In the genomic region with DNA sequence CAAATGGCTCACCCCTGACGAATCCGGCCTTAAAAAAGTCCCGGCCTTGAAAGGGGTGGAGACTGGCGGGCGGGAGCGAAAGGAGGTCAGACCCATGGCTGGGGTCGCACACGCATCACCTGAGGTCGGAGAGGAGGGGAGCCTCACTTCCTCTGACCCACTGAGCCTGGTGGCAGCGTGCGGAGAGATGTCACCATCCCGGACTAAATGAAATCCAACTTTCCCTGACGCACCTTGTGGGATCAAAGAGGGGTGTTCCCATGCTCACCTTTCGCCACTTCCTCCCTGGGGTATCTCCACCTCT, we compare ENCODE assay signal across 8 cellular contexts. TPM values are rescaled to one million over a fixed set of nuclear protein-coding genes. Genes with fewer than 3 reads are reported as not detected.
DNase-seq lines count a peak whose midpoint lies in the region; ATAC-seq and TF ChIP-seq lines count a peak whose summit lies in the region.

No MANE protein-coding gene starts in this region.

- TF ChIP-seq CTCF in left ventricle myocardium inferior (IDR thresholded peaks at IDR 0.05; ENCODE audit: borderline replicate concordance) = no peak
- TF ChIP-seq CTCF in ascending aorta (IDR thresholded peaks at IDR 0.05) = no peak
- no peak for TF ChIP-seq CTCF in lower leg skin (IDR thresholded peaks at IDR 0.05)
- TF ChIP-seq CTCF in thyroid gland (IDR thresholded peaks at IDR 0.05) = no peak

- H3K4me1 ChIP-seq in left ventricle myocardium inferior (peaks cover 66% of the 10 kb centered on the region), ascending aorta (peaks cover 5 to 30% of the 10 kb centered on the region in 2 donors), thyroid gland (peaks cover 34 to 38% of the 10 kb centered on the region in 2 donors)

- ATAC-seq in Right ventricle myocardium superior (ENCODE audit: poor library complexity) (no peak), GM18868 (IDR thresholded peaks at IDR 0.05; ENCODE audit: unreplicated experiment) (no peak)

- 2 to 3% methylated on average over 14 of the region's 14 CpGs for WGBS in lower leg skin, 2 donors
- WGBS in thyroid gland, 2 donors = 6 to 9% methylated on average over 13 of the region's 14 CpGs

- DNase-seq in left ventricle myocardium inferior (peak; percentile 45), Right ventricle myocardium superior (no peak), ascending aorta (ENCODE audit: low spot score in 2 of 2) (no peak), lower leg skin (ENCODE audit: low spot score in 2 of 2) (no peak), thyroid gland (no peak), COLO668 (lab: John Stamatoyannopoulos, UW; ENCODE audit: unreplicated experiment) (no peak), GM19240 (ENCODE audit: insufficient read length, low spot score) (no peak)

- peak overlapping the region; percentile 93 for H3K27ac ChIP-seq in left ventricle myocardium inferior (replicated peaks)
- peak overlapping the region; percentile 94 to 96 for H3K27ac ChIP-seq in ascending aorta
- H3K27ac ChIP-seq in thyroid gland = peak overlapping the region; percentile 28 to 97 (median 96)

- H3K27me3 ChIP-seq in left ventricle myocardium inferior (ENCODE audit: low read depth) = no peaks in the 10 kb centered on the region
- no peaks in the 10 kb centered on the region for H3K27me3 ChIP-seq in ascending aorta
- H3K27me3 ChIP-seq in thyroid gland = no peaks in the 10 kb centered on the region

- peak overlapping the region; percentile 94 for H3K4me3 ChIP-seq in left ventricle myocardium inferior
- H3K4me3 ChIP-seq in ascending aorta = peak overlapping the region; percentile 94
- H3K4me3 ChIP-seq in lower leg skin (ENCODE audit: low read depth, poor library complexity, severe bottlenecking) = peak overlapping the region; percentile 71
- H3K4me3 ChIP-seq in thyroid gland (replicated peaks in 1 of 3) = peak overlapping the region; percentile 13 to 96 (median 69)

- H3K9me3 ChIP-seq in left ventricle myocardium inferior (replicated peaks) (no peaks in the 10 kb centered on the region), ascending aorta (no peaks in the 10 kb centered on the region), thyroid gland (no peaks in the 10 kb centered on the region)

- H3K36me3 ChIP-seq in left ventricle myocardium inferior (peaks cover 25% of the 10 kb centered on the region), ascending aorta (peaks cover 0 to 6% of the 10 kb centered on the region in 2 donors), thyroid gland (peaks cover 0 to 7% of the 10 kb centered on the region in 2 donors)

- intact Hi-C loops in left ventricle myocardium inferior (cut with micrococcal nuclease) (no loop called here), Right ventricle myocardium superior (cut with DNase I) (loop anchor here (5.0 kb wide), 2 partner anchors 104 to 164 kb away; no protein-coding TSS in a partner anchor), ascending aorta (cut with DNase I) (loop anchor here (1.0 to 5.0 kb wide), 7 partner anchors 37 to 294 kb away; a partner anchor contains a TSS), lower leg skin (cut with DNase I; ENCODE audit: low total_unique reads) (no loop called here), thyroid gland (cut with DNase I) (loop anchor here (10.0 kb wide), 1 partner anchor 59 kb away; a partner anchor contains a TSS)

- TF ChIP-seq POLR2A in lower leg skin (IDR thresholded peaks at IDR 0.05) (no peak), thyroid gland (IDR thresholded peaks at IDR 0.05) (no peak)

RNA-seq across cellular contexts. Expression of a gene that starts 0.7 kb away (rescaled TPM):
- total RNA-seq in left ventricle myocardium inferior = 486 TPM
- total RNA-seq in Right ventricle myocardium superior = 465 TPM
- total RNA-seq in ascending aorta = 28.8 TPM
- 10 to 100 TPM; 12.8 to 22.0 (median 15.8) TPM for total RNA-seq in lower leg skin
- 10 to 100 TPM; 52.1 to 98.9 (median 64.6) TPM for total RNA-seq in thyroid gland

RNA-seq across cellular contexts. Expression of a gene that starts 36.2 kb away (rescaled TPM):
- total RNA-seq in left ventricle myocardium inferior (1.7 TPM), Right ventricle myocardium superior (1.9 TPM), ascending aorta (not detected), lower leg skin (10 to 100 TPM in 3 of 4 donors, 1 to 10 TPM in 1; 6.5 to 89.1 (median 35.0) TPM), thyroid gland (under 1 TPM; 0.50 to 0.81 (median 0.68) TPM)

RNA-seq across cellular contexts. Expression of a gene that starts 38.4 kb away (rescaled TPM):
- total RNA-seq in left ventricle myocardium inferior (13.7 TPM), Right ventricle myocardium superior (15.0 TPM), ascending aorta (18.0 TPM), lower leg skin (10 to 100 TPM in 2 of 4 donors, 1 to 10 TPM in 2; 5.3 to 11.5 (median 9.8) TPM), thyroid gland (10 to 100 TPM; 52.4 to 78.1 (median 58.9) TPM)

Comparison
In these comparisons a context has a peak if more than half of its experiments do, and no peak if none do; other contexts are left out.
1. intact Hi-C loops: an anchor here in Right ventricle myocardium superior (5.0 kb wide), ascending aorta (1.0 to 5.0 kb wide) and thyroid gland (10.0 kb wide); none called in left ventricle myocardium inferior and lower leg skin.